Comparison of ENCODE assay signal across 19 cellular contexts in the genomic region with DNA sequence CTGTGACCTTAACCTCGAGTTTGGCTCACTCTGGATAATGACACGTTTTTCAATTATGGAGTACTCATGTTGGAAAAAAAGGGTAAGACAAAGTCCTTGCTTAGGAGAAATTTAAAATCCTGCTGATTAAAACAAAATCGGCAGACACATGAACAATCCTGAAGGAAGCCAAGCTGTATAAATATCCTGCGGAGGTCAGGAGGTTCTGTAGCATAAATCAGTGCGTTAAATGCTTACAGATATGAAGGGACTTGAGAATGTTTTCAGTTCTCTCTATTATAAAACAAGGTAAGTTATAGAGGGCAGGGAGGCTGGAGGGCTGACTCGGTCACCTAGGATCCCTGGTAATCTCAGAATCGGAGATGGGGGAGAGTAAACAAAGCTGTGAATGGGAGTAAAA.
"Had no signal": no experiment of that assay in that cellular context is flagged by ENCODE, and none has a peak within 500 bp of the region (broad histone marks: within the 10 kb centered on the region; RNA-seq: fewer than 3 reads in every experiment).

No MANE protein-coding gene starts in this region.

- H3K9me3 Mint-ChIP-seq: memory B cell; natural killer cell treated with Interleukin-12 subunit alpha and Interleukin-12 subunit beta and Interleukin-15 and Interleukin-18, amount 100 ng/mL, for 72 hours; stimulated activated memory B cell treated with anti-CD40 and anti-IgM and Interleukin-4, amounts not matched to agents 10 μg/mL and 1 μg/mL and 100 μg/mL, for 72 hours; stimulated activated naive CD8-positive, alpha-beta T cell treated with anti-CD3 and anti-CD28 coated beads, Interleukin-15, amount 100 ng/mL, for 72 hours had no signal

- H3K4me3 ChIP-seq: colonic mucosa, gastroesophageal sphincter, left ventricle myocardium inferior, lower lobe of right lung, psoas muscle, right lobe of liver, upper lobe of left lung had no signal

- H3K9me3 ChIP-seq: colonic mucosa, gastroesophageal sphincter, left ventricle myocardium inferior, lower lobe of right lung, psoas muscle, right lobe of liver, upper lobe of left lung had no signal

- H3K27ac Mint-ChIP-seq: immature natural killer cell; memory B cell; natural killer cell treated with Interleukin-12 subunit alpha and Interleukin-12 subunit beta and Interleukin-15 and Interleukin-18, amount 100 ng/mL, for 72 hours; stimulated activated memory B cell treated with anti-CD40 and anti-IgM and Interleukin-4, amounts not matched to agents 10 μg/mL and 1 μg/mL and 100 μg/mL, for 72 hours; stimulated activated naive CD8-positive, alpha-beta T cell treated with anti-CD3 and anti-CD28 coated beads, Interleukin-15, amount 100 ng/mL, for 72 hours had no signal

- H3K4me3 Mint-ChIP-seq: immature natural killer cell; memory B cell; natural killer cell treated with Interleukin-12 subunit alpha and Interleukin-12 subunit beta and Interleukin-15 and Interleukin-18, amount 100 ng/mL, for 72 hours; stimulated activated memory B cell treated with anti-CD40 and anti-IgM and Interleukin-4, amounts not matched to agents 10 μg/mL and 1 μg/mL and 100 μg/mL, for 72 hours; stimulated activated naive CD8-positive, alpha-beta T cell treated with anti-CD3 and anti-CD28 coated beads, Interleukin-15, amount 100 ng/mL, for 72 hours had no signal

- DNase-seq: colonic mucosa; effector CD8-positive, alpha-beta T cell; foreskin fibroblast; glutamatergic neuron; immature natural killer cell; left ventricle myocardium inferior; lower lobe of right lung; psoas muscle; retina; right lobe of liver; stimulated activated CD4-positive, alpha-beta T cell treated with anti-CD3 and anti-CD28 coated beads, Interleukin-4, amount 100 ng/mL, for 1 hour; stimulated activated CD8-positive, alpha-beta memory T cell treated with anti-CD3 and anti-CD28 coated beads, Interleukin-4, amount 100 ng/mL, for 48 hours; stimulated activated naive CD8-positive, alpha-beta T cell treated with anti-CD3 and anti-CD28 coated beads, Interleukin-15, amount 100 ng/mL, for 72 hours; upper lobe of left lung had no signal

- H3K27ac ChIP-seq: colonic mucosa, left ventricle myocardium inferior, lower lobe of right lung, psoas muscle, right lobe of liver, upper lobe of left lung had no signal

- H3K4me1 ChIP-seq: colonic mucosa, lower lobe of right lung, right lobe of liver had no signal

- H3K36me3 ChIP-seq: colonic mucosa, gastroesophageal sphincter, left ventricle myocardium inferior, lower lobe of right lung, right lobe of liver, upper lobe of left lung had no signal

- ATAC-seq: esophagus mucosa; gastroesophageal sphincter; lower lobe of right lung; natural killer cell treated with Interleukin-12 subunit alpha and Interleukin-12 subunit beta and Interleukin-15 and Interleukin-18, amount 100 ng/mL, for 72 hours; psoas muscle; stimulated activated memory B cell treated with anti-CD40 and anti-IgM and Interleukin-4, amounts not matched to agents 10 μg/mL and 1 μg/mL and 100 μg/mL, for 72 hours; stimulated activated naive CD8-positive, alpha-beta T cell treated with anti-CD3 and anti-CD28 coated beads, Interleukin-15, amount 100 ng/mL, for 72 hours had no signal

- H3K4me1 Mint-ChIP-seq: immature natural killer cell; memory B cell; stimulated activated memory B cell treated with anti-CD40 and anti-IgM and Interleukin-4, amounts not matched to agents 10 μg/mL and 1 μg/mL and 100 μg/mL, for 72 hours; stimulated activated naive CD8-positive, alpha-beta T cell treated with anti-CD3 and anti-CD28 coated beads, Interleukin-15, amount 100 ng/mL, for 72 hours had no signal

- H3K36me3 Mint-ChIP-seq: immature natural killer cell; memory B cell; natural killer cell treated with Interleukin-12 subunit alpha and Interleukin-12 subunit beta and Interleukin-15 and Interleukin-18, amount 100 ng/mL, for 72 hours; stimulated activated memory B cell treated with anti-CD40 and anti-IgM and Interleukin-4, amounts not matched to agents 10 μg/mL and 1 μg/mL and 100 μg/mL, for 72 hours had no signal

- H3K27me3 ChIP-seq: colonic mucosa, gastroesophageal sphincter, right lobe of liver, upper lobe of left lung had no signal
